ENCODE assay signal across 16 cellular contexts in the genomic region with DNA sequence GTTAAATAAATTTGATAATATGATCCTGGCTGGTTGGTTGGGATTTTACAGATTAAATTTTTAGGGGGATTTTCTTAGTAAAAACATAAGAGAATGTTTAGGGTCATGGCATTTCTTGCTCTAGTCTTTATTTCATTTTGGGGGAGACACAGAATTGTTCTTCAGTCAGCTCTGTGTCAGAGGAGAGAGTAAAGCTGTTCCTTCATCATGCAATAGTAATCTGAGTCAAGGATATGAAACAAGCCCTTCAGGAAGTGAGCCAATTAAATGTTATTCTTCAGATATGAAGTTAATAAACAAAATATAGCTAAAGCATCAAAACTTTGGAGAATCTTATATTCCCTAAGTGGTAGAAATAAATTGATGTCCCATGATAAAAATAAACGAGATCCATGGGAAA.
"Had no signal": no experiment of that assay in that cellular context is flagged by ENCODE, and none has a peak within 500 bp of the region (broad histone marks: within the 10 kb centered on the region; RNA-seq: fewer than 3 reads in every experiment).

No MANE protein-coding gene starts in this region.

- H2AFZ ChIP-seq: hepatocyte had no signal

- H3K27ac ChIP-seq: coronary artery, esophagus muscularis mucosa, hepatocyte, lower lobe of right lung, sigmoid colon, testis, upper lobe of left lung had no signal

- ATAC-seq: activated CD8-positive, alpha-beta memory T cell treated with anti-CD3 and anti-CD28 coated beads, Interleukin-2, amount 10 ng/mL, durations not matched to agents 7 days and 5 days; stimulated activated effector memory CD8-positive, alpha-beta T cell treated with anti-CD3 and anti-CD28 coated beads, Interleukin-12 subunit alpha, Interleukin-12 subunit beta, amount 100 ng/mL, for 72 hours had no signal

- H3K27me3 ChIP-seq: esophagus muscularis mucosa, hepatocyte, sigmoid colon, testis, upper lobe of left lung had no signal

- DNase-seq: activated B cell treated with CpG ODN at 0.5 μM for 24 hours; activated CD4-positive, alpha-beta memory T cell treated with anti-CD3 and anti-CD28 coated beads for 36 hours; activated CD4-positive, alpha-beta T cell treated with anti-CD3 and anti-CD28 coated beads for 4 hours; activated CD8-positive, alpha-beta memory T cell treated with anti-CD3 and anti-CD28 coated beads, Interleukin-2, amount 10 ng/mL, durations not matched to agents 7 days and 5 days; central memory CD4-positive, alpha-beta T cell; lower lobe of right lung; midbrain; sigmoid colon; stimulated activated CD4-positive, alpha-beta T cell treated with anti-CD3 and anti-CD28 coated beads, Interleukin-4, amount 100 ng/mL, for 24 hours; testis had no signal

- H3K79me2 ChIP-seq: hepatocyte had no signal

- H3K9me3 ChIP-seq: esophagus muscularis mucosa, lower lobe of right lung, sigmoid colon, testis, upper lobe of left lung had no signal

- H3K4me1 ChIP-seq: testis had no signal

- H3K4me3 ChIP-seq: coronary artery, esophagus muscularis mucosa, hepatocyte, lower lobe of right lung, sigmoid colon, testis, upper lobe of left lung had no signal

- FAIRE-seq: endometrium had no signal

- H3K36me3 ChIP-seq: esophagus muscularis mucosa, lower lobe of right lung, sigmoid colon, upper lobe of left lung had no signal

- H3K4me2 ChIP-seq: hepatocyte had no signal
